In the genomic region with DNA sequence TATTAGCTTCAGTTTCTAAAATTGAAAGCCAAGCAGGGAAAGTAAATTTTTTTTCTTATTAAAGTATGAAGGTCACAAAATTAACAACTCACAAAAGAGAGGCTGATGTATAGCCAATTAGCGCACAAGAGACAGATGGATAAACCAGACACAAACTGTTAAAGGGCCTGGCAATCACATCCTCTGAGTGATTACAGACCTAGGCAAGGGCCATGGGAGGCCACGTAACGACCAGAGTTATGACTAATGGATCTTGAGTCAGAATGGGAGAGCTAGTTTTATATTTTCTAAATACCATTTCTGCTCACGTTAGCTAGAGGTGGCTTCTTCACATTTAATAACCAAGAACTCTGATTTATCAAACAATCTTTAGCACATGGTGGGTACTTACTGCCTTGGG, we compare ENCODE assay signal across 18 cellular contexts. TPM values are rescaled to one million over a fixed set of nuclear protein-coding genes. Genes with fewer than 3 reads are reported as not detected.
DNase-seq lines count a peak whose midpoint lies in the region; ATAC-seq, FAIRE-seq and TF ChIP-seq lines count a peak whose summit lies in the region.
"Had no signal": no experiment of that assay in that cellular context is flagged by ENCODE, and none has a peak within 500 bp of the region (broad histone marks: within the 10 kb centered on the region; RNA-seq: fewer than 3 reads in every experiment).

No MANE protein-coding gene starts in this region.

- peaks cover 15% of the 10 kb centered on the region for H3K27me3 Mint-ChIP-seq in activated CD8-positive, alpha-beta T cell treated with anti-CD3 and anti-CD28 coated beads for 36 hours
- peaks cover 10% of the 10 kb centered on the region for H3K27me3 Mint-ChIP-seq in activated CD8-positive, alpha-beta T cell treated with anti-CD3 and anti-CD28 coated beads, Interleukin-2, amount 10 ng/mL, durations not matched to agents 7 days and 5 days (ENCODE audit: low read depth)
- H3K27me3 Mint-ChIP-seq in activated T-helper 17 cell treated with anti-CD3 and anti-CD28 coated beads, Interleukin-2, amount 50 U/mL, for 72 hours: peaks cover 13% of the 10 kb centered on the region

- 34% methylated on average over 4 of the region's 4 CpGs for WGBS in smooth muscle cell (ENCODE audit: low lambda C conversion rate)

- H3K27me3 ChIP-seq in smooth muscle cell (ENCODE audit: low read depth): no peaks in the 10 kb centered on the region
- H3K27me3 ChIP-seq: cardiac muscle cell had no signal

- no peak overlapping the region for H3K27ac Mint-ChIP-seq in activated CD8-positive, alpha-beta T cell treated with anti-CD3 and anti-CD28 coated beads for 36 hours
- H3K27ac Mint-ChIP-seq in activated CD8-positive, alpha-beta T cell treated with anti-CD3 and anti-CD28 coated beads, Interleukin-2, amount 10 ng/mL, durations not matched to agents 7 days and 5 days: no peak overlapping the region
- peak overlapping the region; percentile 78 for H3K27ac Mint-ChIP-seq in activated T-helper 17 cell treated with anti-CD3 and anti-CD28 coated beads, Interleukin-2, amount 50 U/mL, for 72 hours
- H3K27ac Mint-ChIP-seq: CD4-positive, alpha-beta memory T cell; stimulated activated naive B cell treated with anti-CD40 and anti-IgM and Interleukin-4, amounts not matched to agents 10 μg/mL and 1 μg/mL and 100 μg/mL, for 72 hours had no signal

- peaks cover 8% of the 10 kb centered on the region for H3F3A ChIP-seq in smooth muscle cell (ENCODE audit: low read depth)

- DNase-seq in activated CD8-positive, alpha-beta T cell treated with anti-CD3 and anti-CD28 coated beads for 36 hours: peak; percentile 67
- no peak for DNase-seq in activated CD8-positive, alpha-beta T cell treated with anti-CD3 and anti-CD28 coated beads, Interleukin-2, amount 10 ng/mL, durations not matched to agents 7 days and 5 days
- DNase-seq in smooth muscle cell (lab: John Stamatoyannopoulos, UW; ENCODE audit: unreplicated experiment): no peak
- no peak for DNase-seq in RCC 7860 (ENCODE audit: low spot score)
- DNase-seq in dermis blood vessel endothelial cell: no peak
- DNase-seq: CD4-positive, alpha-beta memory T cell; DMS79; left ventricle myocardium inferior; NCI-H1417 treated with DMSO at 0.1 percent for 48 hours; NK-92 treated with Interleukin-12 subunit alpha and Interleukin-12 subunit beta, amount 100 ng/mL, for 24 hours; stimulated activated naive B cell treated with anti-CD40 and anti-IgM and Interleukin-4, amounts not matched to agents 10 μg/mL and 1 μg/mL and 100 μg/mL, for 72 hours; trophoblast cell had no signal

- H3K9me3 ChIP-seq in HEK293 (ENCODE audit: control insufficient read depth, insufficient read depth, low read depth, low read length) (no peaks in the 10 kb centered on the region), smooth muscle cell (replicated peaks; ENCODE audit: low read depth) (no peaks in the 10 kb centered on the region)
- H3K9me3 ChIP-seq: esophagus muscularis mucosa, left ventricle myocardium inferior, neutrophil had no signal

- H3K4me1 Mint-ChIP-seq in activated CD8-positive, alpha-beta T cell treated with anti-CD3 and anti-CD28 coated beads for 36 hours (ENCODE audit: low read depth): peaks cover 14% of the 10 kb centered on the region
- H3K4me1 Mint-ChIP-seq in activated CD8-positive, alpha-beta T cell treated with anti-CD3 and anti-CD28 coated beads, Interleukin-2, amount 10 ng/mL, durations not matched to agents 7 days and 5 days (ENCODE audit: low read depth): peaks cover 10% of the 10 kb centered on the region
- H3K4me1 Mint-ChIP-seq in activated T-helper 17 cell treated with anti-CD3 and anti-CD28 coated beads, Interleukin-2, amount 50 U/mL, for 72 hours: peaks cover 9% of the 10 kb centered on the region
- H3K4me1 Mint-ChIP-seq: CD4-positive, alpha-beta memory T cell; stimulated activated naive B cell treated with anti-CD40 and anti-IgM and Interleukin-4, amounts not matched to agents 10 μg/mL and 1 μg/mL and 100 μg/mL, for 72 hours had no signal

- H3K36me3 ChIP-seq in HEK293 (ENCODE audit: control insufficient read depth in 2 of 2, insufficient read depth in 1 of 2, low read length in 2 of 2) (no peaks in the 10 kb centered on the region), smooth muscle cell (ENCODE audit: low read depth) (no peaks in the 10 kb centered on the region)
- H3K36me3 ChIP-seq: cardiac muscle cell, esophagus muscularis mucosa, left ventricle myocardium inferior, neutrophil had no signal

- no peak overlapping the region for H3K4me2 ChIP-seq in smooth muscle cell

- intact Hi-C loops in activated CD8-positive, alpha-beta T cell treated with anti-CD3 and anti-CD28 coated beads for 36 hours (cut with micrococcal nuclease): no loop called here

- no peak for FAIRE-seq in RCC 7860 (lab: Jason Lieb, UNC)

- H2AFZ ChIP-seq in smooth muscle cell (ENCODE audit: low read depth): no peak overlapping the region

- no peak overlapping the region for H3K4me3 Mint-ChIP-seq in activated CD8-positive, alpha-beta T cell treated with anti-CD3 and anti-CD28 coated beads for 36 hours
- no peak overlapping the region for H3K4me3 Mint-ChIP-seq in activated CD8-positive, alpha-beta T cell treated with anti-CD3 and anti-CD28 coated beads, Interleukin-2, amount 10 ng/mL, durations not matched to agents 7 days and 5 days
- H3K4me3 Mint-ChIP-seq in activated T-helper 17 cell treated with anti-CD3 and anti-CD28 coated beads, Interleukin-2, amount 50 U/mL, for 72 hours: peak overlapping the region; percentile 69
- H3K4me3 Mint-ChIP-seq: CD4-positive, alpha-beta memory T cell; stimulated activated naive B cell treated with anti-CD40 and anti-IgM and Interleukin-4, amounts not matched to agents 10 μg/mL and 1 μg/mL and 100 μg/mL, for 72 hours had no signal

- no peaks in the 10 kb centered on the region for H3K36me3 Mint-ChIP-seq in activated CD8-positive, alpha-beta T cell treated with anti-CD3 and anti-CD28 coated beads for 36 hours (ENCODE audit: low read depth)
- no peaks in the 10 kb centered on the region for H3K36me3 Mint-ChIP-seq in activated CD8-positive, alpha-beta T cell treated with anti-CD3 and anti-CD28 coated beads, Interleukin-2, amount 10 ng/mL, durations not matched to agents 7 days and 5 days (ENCODE audit: low read depth)
- H3K36me3 Mint-ChIP-seq in activated T-helper 17 cell treated with anti-CD3 and anti-CD28 coated beads, Interleukin-2, amount 50 U/mL, for 72 hours (ENCODE audit: low read depth): no peaks in the 10 kb centered on the region
- H3K36me3 Mint-ChIP-seq: CD4-positive, alpha-beta memory T cell; stimulated activated naive B cell treated with anti-CD40 and anti-IgM and Interleukin-4, amounts not matched to agents 10 μg/mL and 1 μg/mL and 100 μg/mL, for 72 hours had no signal

- POLR2A ChIA-PET in activated CD8-positive, alpha-beta T cell treated with anti-CD3 and anti-CD28 coated beads for 36 hours (lab: Charles Lee): interaction anchor here (1.0 kb wide), 1 partner anchor 46 kb away, joined by 3 read pairs; the partner anchor contains the start of gene PPCDC
- POLR2A ChIA-PET in activated CD8-positive, alpha-beta T cell treated with anti-CD3 and anti-CD28 coated beads, Interleukin-2, amount 10 ng/mL, durations not matched to agents 7 days and 5 days (lab: Charles Lee): no interaction called here
- POLR2A ChIA-PET in HEK293 (lab: Yijun Ruan, JAX): no interaction called here

- CTCF ChIA-PET in activated CD8-positive, alpha-beta T cell treated with anti-CD3 and anti-CD28 coated beads for 36 hours (lab: Charles Lee): interaction anchor here (0.9 to 1.8 kb wide), 3 partner anchors 18 to 226 kb away, joined by 4 to 5 read pairs (median 4); no protein-coding TSS in a partner anchor
- CTCF ChIA-PET in activated CD8-positive, alpha-beta T cell treated with anti-CD3 and anti-CD28 coated beads, Interleukin-2, amount 10 ng/mL, durations not matched to agents 7 days and 5 days (lab: Charles Lee): interaction anchor here (2.4 to 3.0 kb wide), 2 partner anchors 10 to 11 kb away, joined by 7 to 9 read pairs; no protein-coding TSS in a partner anchor
- CTCF ChIA-PET in HEK293 (lab: Yijun Ruan, JAX): interaction anchor here (0.7 to 1.3 kb wide), 2 partner anchors 10 to 68 kb away, joined by 3 to 4 read pairs; no protein-coding TSS in a partner anchor

- no peak for TF ChIP-seq CTCF in activated CD8-positive, alpha-beta T cell treated with anti-CD3 and anti-CD28 coated beads for 36 hours (IDR thresholded peaks at IDR 0.05)
- TF ChIP-seq CTCF in HEK293 (tag by site-specific recombination; IDR thresholded peaks at IDR 0.05) (no peak), smooth muscle cell (IDR thresholded peaks at IDR 0.05; ENCODE audit: borderline replicate concordance, insufficient read depth, poor library complexity, severe bottlenecking) (no peak)

- H3K9me3 Mint-ChIP-seq in activated CD8-positive, alpha-beta T cell treated with anti-CD3 and anti-CD28 coated beads for 36 hours: no peaks in the 10 kb centered on the region
- no peaks in the 10 kb centered on the region for H3K9me3 Mint-ChIP-seq in activated CD8-positive, alpha-beta T cell treated with anti-CD3 and anti-CD28 coated beads, Interleukin-2, amount 10 ng/mL, durations not matched to agents 7 days and 5 days (ENCODE audit: insufficient read depth)
- no peaks in the 10 kb centered on the region for H3K9me3 Mint-ChIP-seq in activated T-helper 17 cell treated with anti-CD3 and anti-CD28 coated beads, Interleukin-2, amount 50 U/mL, for 72 hours
- H3K9me3 Mint-ChIP-seq: CD4-positive, alpha-beta memory T cell; stimulated activated naive B cell treated with anti-CD40 and anti-IgM and Interleukin-4, amounts not matched to agents 10 μg/mL and 1 μg/mL and 100 μg/mL, for 72 hours had no signal

- no peaks in the 10 kb centered on the region for H4K20me1 ChIP-seq in smooth muscle cell (ENCODE audit: low read depth)

- H3K4me3 ChIP-seq in HEK293 (ENCODE audit: low read depth, low read length): no peak overlapping the region
- H3K4me3 ChIP-seq in smooth muscle cell: no peak overlapping the region
- H3K4me3 ChIP-seq: cardiac muscle cell, esophagus muscularis mucosa, left ventricle myocardium inferior had no signal

- H3K9ac ChIP-seq in smooth muscle cell (ENCODE audit: low read depth): no peak overlapping the region

- no peaks in the 10 kb centered on the region for H3K79me2 ChIP-seq in smooth muscle cell (ENCODE audit: low read depth)

- no peaks in the 10 kb centered on the region for H3K4me1 ChIP-seq in HEK293 (ENCODE audit: control insufficient read depth, insufficient read depth, low read length)
- no peaks in the 10 kb centered on the region for H3K4me1 ChIP-seq in smooth muscle cell (ENCODE audit: low read depth)
- H3K4me1 ChIP-seq: esophagus muscularis mucosa, left ventricle myocardium inferior had no signal

- peak; percentile 90 for ATAC-seq in activated CD8-positive, alpha-beta T cell treated with anti-CD3 and anti-CD28 coated beads for 36 hours
- no peak for ATAC-seq in activated CD8-positive, alpha-beta T cell treated with anti-CD3 and anti-CD28 coated beads, Interleukin-2, amount 10 ng/mL, durations not matched to agents 7 days and 5 days
- peak; percentile 96 for ATAC-seq in activated T-helper 17 cell treated with anti-CD3 and anti-CD28 coated beads, Interleukin-2, amount 50 U/mL, for 72 hours (replicated peaks)
- ATAC-seq in HG03520 (IDR thresholded peaks at IDR 0.05; ENCODE audit: unreplicated experiment): no peak

- H3K27ac ChIP-seq in HEK293 (ENCODE audit: extremely low read depth, low read depth, low read length) (no peak overlapping the region), smooth muscle cell (ENCODE audit: low read depth) (peak overlapping the region; percentile 38)
- H3K27ac ChIP-seq: cardiac muscle cell, esophagus muscularis mucosa, left ventricle myocardium inferior, neutrophil had no signal

RNA-seq across cellular contexts. Expression of gene SCAMP5, which starts 17.8 kb away (rescaled TPM):
- 1 to 10 TPM in 1 of 2 experiments, under 1 TPM in 1; 0.65 to 1.1 TPM for total RNA-seq in activated CD8-positive, alpha-beta T cell treated with anti-CD3 and anti-CD28 coated beads for 36 hours
- 1 to 10 TPM; 1.1 TPM for total RNA-seq in activated CD8-positive, alpha-beta T cell treated with anti-CD3 and anti-CD28 coated beads, Interleukin-2, amount 10 ng/mL, durations not matched to agents 7 days and 5 days
- total RNA-seq in activated T-helper 17 cell treated with anti-CD3 and anti-CD28 coated beads, Interleukin-2, amount 50 U/mL, for 72 hours: 1 to 10 TPM; 5.1 to 5.3 TPM
- total RNA-seq in smooth muscle cell: 2.8 and 18.1 TPM in 2 replicates
- polyA plus RNA-seq in smooth muscle cell: 5.5 and 6.6 TPM in 2 replicates
- 9.5 and 11.6 TPM in 2 replicates for total RNA-seq in dermis blood vessel endothelial cell

RNA-seq across cellular contexts. Expression of gene RPP25, which starts 21.0 kb away (rescaled TPM):
- total RNA-seq in activated CD8-positive, alpha-beta T cell treated with anti-CD3 and anti-CD28 coated beads for 36 hours: 1 to 10 TPM; 7.0 to 7.2 TPM
- 1 to 10 TPM; 6.5 to 7.2 TPM for total RNA-seq in activated CD8-positive, alpha-beta T cell treated with anti-CD3 and anti-CD28 coated beads, Interleukin-2, amount 10 ng/mL, durations not matched to agents 7 days and 5 days
- 1 to 10 TPM; 2.4 to 9.6 TPM for total RNA-seq in activated T-helper 17 cell treated with anti-CD3 and anti-CD28 coated beads, Interleukin-2, amount 50 U/mL, for 72 hours
- 5.5 and 8.7 TPM in 2 replicates for total RNA-seq in smooth muscle cell
- 24.0 and 26.2 TPM in 2 replicates for polyA plus RNA-seq in smooth muscle cell
- total RNA-seq in dermis blood vessel endothelial cell: 25.8 and 31.1 TPM in 2 replicates

RNA-seq across cellular contexts. Expression of gene COX5A, which starts 39.7 kb away (rescaled TPM):
- total RNA-seq in activated CD8-positive, alpha-beta T cell treated with anti-CD3 and anti-CD28 coated beads for 36 hours: 100 to 1,000 TPM; 342 TPM
- total RNA-seq in activated CD8-positive, alpha-beta T cell treated with anti-CD3 and anti-CD28 coated beads, Interleukin-2, amount 10 ng/mL, durations not matched to agents 7 days and 5 days: 100 to 1,000 TPM; 305 to 313 TPM
- 100 to 1,000 TPM; 242 to 337 TPM for total RNA-seq in activated T-helper 17 cell treated with anti-CD3 and anti-CD28 coated beads, Interleukin-2, amount 50 U/mL, for 72 hours
- total RNA-seq in smooth muscle cell (144 and 154 TPM in 2 replicates), dermis blood vessel endothelial cell (47.5 and 79.2 TPM in 2 replicates)
- 325 and 339 TPM in 2 replicates for polyA plus RNA-seq in smooth muscle cell

RNA-seq across cellular contexts. Expression of gene PPCDC, which starts 45.8 kb away (rescaled TPM):
- total RNA-seq in activated CD8-positive, alpha-beta T cell treated with anti-CD3 and anti-CD28 coated beads for 36 hours: 10 to 100 TPM; 25.7 to 26.6 TPM
- 10 to 100 TPM; 27.3 to 29.1 TPM for total RNA-seq in activated CD8-positive, alpha-beta T cell treated with anti-CD3 and anti-CD28 coated beads, Interleukin-2, amount 10 ng/mL, durations not matched to agents 7 days and 5 days
- 10 to 100 TPM; 24.2 to 27.5 TPM for total RNA-seq in activated T-helper 17 cell treated with anti-CD3 and anti-CD28 coated beads, Interleukin-2, amount 50 U/mL, for 72 hours
- total RNA-seq in smooth muscle cell (6.2 and 33.7 TPM in 2 replicates), dermis blood vessel endothelial cell (14.0 and 14.5 TPM in 2 replicates)
- polyA plus RNA-seq in smooth muscle cell: 7.8 and 11.9 TPM in 2 replicates

Comparison
In these comparisons a context has a peak if more than half of its experiments do, and no peak if none do; other contexts are left out.
1. ATAC-seq: peak in activated CD8-positive, alpha-beta T cell treated with anti-CD3 and anti-CD28 coated beads for 36 hours (single experiment) and activated T-helper 17 cell treated with anti-CD3 and anti-CD28 coated beads, Interleukin-2, amount 50 U/mL, for 72 hours (single experiment); none in activated CD8-positive, alpha-beta T cell treated with anti-CD3 and anti-CD28 coated beads, Interleukin-2, amount 10 ng/mL, durations not matched to agents 7 days and 5 days (single experiment) and HG03520 (single experiment).